15 cellular contexts compared by ENCODE assay signal in genomic region chr16:72848045-72848410, GRCh38.
DNase-seq lines count a peak whose midpoint lies in the region; ATAC-seq and TF ChIP-seq lines count a peak whose summit lies in the region.
"Had no signal": no experiment of that assay in that cellular context is flagged by ENCODE, and none has a peak within 500 bp of the region (broad histone marks: within the 10 kb centered on the region; RNA-seq: fewer than 3 reads in every experiment).

No MANE protein-coding gene starts in this region.

- in situ Hi-C loops in brain microvascular endothelial cell (cut with HindIII; ENCODE audit: low pct_ligation_motif_present, low sequenced_read_pairs): loop anchor here (25.0 kb wide), 1 partner anchor 364 kb away; no protein-coding TSS in a partner anchor

- H2AFZ ChIP-seq in trophoblast cell (ENCODE audit: insufficient read depth, low read length, poor library complexity): no peak overlapping the region

- H3K14ac ChIP-seq in trophoblast cell (ENCODE audit: low read length): no peak overlapping the region

- DNase-seq in HK-2 (ENCODE audit: unreplicated experiment) (peak; percentile 43), brain microvascular endothelial cell (no peak), lung (ENCODE audit: low spot score) (no peak), suprapubic skin (ENCODE audit: low spot score in 2 of 2) (no peak), trophoblast cell (no peak), MG63 (no peak), HUDEP-2 (lab: John Stamatoyannopoulos, UW; ENCODE audit: unreplicated experiment in 76 of 76) (no peak), iPS-NIHi7 (ENCODE audit: extremely low spot score) (no peak)
- DNase-seq: activated CD8-positive, alpha-beta T cell treated with anti-CD3 and anti-CD28 coated beads, Interleukin-2, amount 10 ng/mL, durations not matched to agents 7 days and 5 days; activated naive CD4-positive, alpha-beta T cell treated with anti-CD3 and anti-CD28 coated beads, Interleukin-2, amount 50 U/mL, for 16 hours; Caco-2; mesendoderm; MM.1S; T-helper 9 cell had no signal

- H3K9ac ChIP-seq in trophoblast cell (ENCODE audit: low read length): no peak overlapping the region

- no peak overlapping the region for H2AK5ac ChIP-seq in trophoblast cell (ENCODE audit: low read length)

- no peaks in the 10 kb centered on the region for H3K27me3 ChIP-seq in brain microvascular endothelial cell (replicated peaks)
- no peaks in the 10 kb centered on the region for H3K27me3 ChIP-seq in lung (ENCODE audit: control insufficient read depth, insufficient read depth)
- no peaks in the 10 kb centered on the region for H3K27me3 ChIP-seq in suprapubic skin
- H3K27me3 ChIP-seq in trophoblast cell (ENCODE audit: insufficient read depth, low read length): no peaks in the 10 kb centered on the region
- no peaks in the 10 kb centered on the region for H3K27me3 ChIP-seq in MG63

- H3K4me3 ChIP-seq in brain microvascular endothelial cell (ENCODE audit: low read depth, low read length) (no peak overlapping the region), lung (no peak overlapping the region), suprapubic skin (no peak overlapping the region), trophoblast cell (ENCODE audit: low read depth, low read length) (no peak overlapping the region), MG63 (no peak overlapping the region)

- H3K9me3 ChIP-seq in lung (ENCODE audit: control insufficient read depth in 2 of 2, insufficient read depth in 1 of 2, low read length in 1 of 2) (no peaks in the 10 kb centered on the region), suprapubic skin (no peaks in the 10 kb centered on the region), trophoblast cell (ENCODE audit: insufficient read depth, low read depth, low read length) (peaks cover 2% of the 10 kb centered on the region), MG63 (no peaks in the 10 kb centered on the region)
- H3K9me3 ChIP-seq: Caco-2 had no signal

- H4K91ac ChIP-seq in trophoblast cell (ENCODE audit: low read depth, low read length): no peak overlapping the region

- no peaks in the 10 kb centered on the region for H3K79me2 ChIP-seq in trophoblast cell (ENCODE audit: control insufficient read depth, insufficient read depth, low read length, poor library complexity)

- WGBS in lung, 2 donors: 92 to 94% methylated on average over 9 of the region's 9 CpGs
- 79% methylated on average over 7 of the region's 9 CpGs for WGBS in suprapubic skin
- no CpG with 5 or more reads among the region's 9 CpGs for WGBS in trophoblast cell (ENCODE audit: extremely low coverage, insufficient coverage, insufficient read length)

- no peak for TF ChIP-seq EP300 in suprapubic skin (IDR thresholded peaks at IDR 0.05)

- H3K27ac ChIP-seq in brain microvascular endothelial cell: peak overlapping the region; percentile 61
- H3K27ac ChIP-seq in lung (ENCODE audit: low read depth in 1 of 2, low read length in 1 of 2): peak overlapping the region; percentile 4 to 21
- peak overlapping the region; percentile 9 for H3K27ac ChIP-seq in suprapubic skin
- H3K27ac ChIP-seq in trophoblast cell (ENCODE audit: low read depth, low read length): no peak overlapping the region
- H3K27ac ChIP-seq: HL-60 had no signal

- peaks cover 9 to 14% of the 10 kb centered on the region in 2 donors for H3K4me1 ChIP-seq in lung (ENCODE audit: control insufficient read depth in 2 of 2, insufficient read depth in 2 of 2, low read length in 2 of 2)
- H3K4me1 ChIP-seq in suprapubic skin: peaks cover 32% of the 10 kb centered on the region
- H3K4me1 ChIP-seq in trophoblast cell (ENCODE audit: control insufficient read depth in 1 of 2, insufficient read depth in 2 of 2, low read length in 2 of 2): no peaks in the 10 kb centered on the region
- H3K4me1 ChIP-seq: Caco-2 had no signal

- no peak overlapping the region for H2BK5ac ChIP-seq in trophoblast cell (ENCODE audit: low read depth, low read length, poor library complexity)

- H3K79me1 ChIP-seq in trophoblast cell (ENCODE audit: low read length): no peaks in the 10 kb centered on the region

- no peak overlapping the region for H3K23ac ChIP-seq in trophoblast cell (ENCODE audit: low read length)

- no peak overlapping the region for H2BK120ac ChIP-seq in trophoblast cell (ENCODE audit: insufficient read depth, low read length, poor library complexity)

- ATAC-seq in lung (ENCODE audit: insufficient read depth, low FRiP score): no peak
- ATAC-seq: activated CD8-positive, alpha-beta T cell treated with anti-CD3 and anti-CD28 coated beads, Interleukin-2, amount 10 ng/mL, durations not matched to agents 7 days and 5 days had no signal

- TF ChIP-seq CTCF in brain microvascular endothelial cell (IDR thresholded peaks at IDR 0.05; ENCODE audit: low read depth, low read length, missing control alignments): no peak
- no peak for TF ChIP-seq CTCF in lung (IDR thresholded peaks at IDR 0.05; ENCODE audit: control extremely low read depth, extremely low read depth)
- no peak for TF ChIP-seq CTCF in suprapubic skin (IDR thresholded peaks at IDR 0.05)

- no peak overlapping the region for H3K4ac ChIP-seq in trophoblast cell (ENCODE audit: low read depth, low read length)

- H3K4me2 ChIP-seq in trophoblast cell (ENCODE audit: low read length): no peak overlapping the region

- no peaks in the 10 kb centered on the region for H3K36me3 ChIP-seq in brain microvascular endothelial cell (replicated peaks)
- no peaks in the 10 kb centered on the region for H3K36me3 ChIP-seq in lung (ENCODE audit: control insufficient read depth in 2 of 2, insufficient read depth in 2 of 2, low read length in 2 of 2)
- no peaks in the 10 kb centered on the region for H3K36me3 ChIP-seq in suprapubic skin
- H3K36me3 ChIP-seq in trophoblast cell (ENCODE audit: control insufficient read depth in 1 of 2, insufficient read depth in 2 of 2, low read length in 2 of 2): no peaks in the 10 kb centered on the region
- H3K36me3 ChIP-seq in MG63: no peaks in the 10 kb centered on the region

- no peak overlapping the region for H2BK12ac ChIP-seq in trophoblast cell (ENCODE audit: low read length)

- no peak for TF ChIP-seq POLR2A in suprapubic skin (IDR thresholded peaks at IDR 0.05)

- no peak overlapping the region for H3K18ac ChIP-seq in trophoblast cell (ENCODE audit: low read length)

- no peak overlapping the region for H4K12ac ChIP-seq in trophoblast cell (ENCODE audit: low read depth, low read length)

- no peak overlapping the region for H4K8ac ChIP-seq in trophoblast cell (ENCODE audit: low read depth, low read length)
